8 cellular contexts compared by ENCODE assay signal in genomic region chr17:54899721-54900456, GRCh38. TPM values are rescaled to one million over a fixed set of nuclear protein-coding genes. Genes with fewer than 3 reads are reported as not detected.
DNase-seq lines count a peak whose midpoint lies in the region; ATAC-seq and TF ChIP-seq lines count a peak whose summit lies in the region.

No MANE protein-coding gene starts in this region.

- no peak overlapping the region for H3K4me3 Mint-ChIP-seq in WTC11

- CTCF ChIA-PET in WTC11 (lab: Charles Lee): interaction anchor here (0.5 to 1.9 kb wide), 5 partner anchors 9 to 1292 kb away, joined by 3 to 4 read pairs (median 3); no protein-coding TSS in a partner anchor

- TF ChIP-seq CTCF in WTC11 (IDR thresholded peaks at IDR 0.05) (no peak), kidney epithelial cell (IDR thresholded peaks at IDR 0.05; ENCODE audit: insufficient read depth, low read length, poor library complexity, severe bottlenecking) (no peak)

- peak overlapping the region; percentile 56 for H3K4me3 ChIP-seq in kidney epithelial cell (ENCODE audit: low read depth, low read length)
- peak overlapping the region; percentile 0 to 75 for H3K4me3 ChIP-seq in aorta (ENCODE audit: low read length in 2 of 2)

- intact Hi-C loops in aorta (cut with DNase I): no loop called here
- intact Hi-C loops in posterior vena cava (cut with DNase I): no loop called here

- H3K36me3 Mint-ChIP-seq in WTC11: peaks cover 12% of the 10 kb centered on the region

- H3K4me1 ChIP-seq in aorta (ENCODE audit: control insufficient read depth in 1 of 2, insufficient read depth in 2 of 2, low read length in 2 of 2): no peaks in the 10 kb centered on the region

- no peak overlapping the region for H3K27ac ChIP-seq in aorta (ENCODE audit: low read depth in 1 of 2, low read length in 2 of 2)

- H3K27me3 ChIP-seq in kidney epithelial cell (ENCODE audit: control insufficient read depth, insufficient read depth, low read length) (no peaks in the 10 kb centered on the region), aorta (ENCODE audit: control insufficient read depth in 1 of 2, insufficient read depth in 2 of 2, low read length in 1 of 2) (no peaks in the 10 kb centered on the region)

- POLR2A ChIA-PET in WTC11 (lab: Charles Lee): interaction anchor here (0.5 kb wide), 1 partner anchor 349 kb away, joined by 3 read pairs; no protein-coding TSS in a partner anchor

- H3K27ac Mint-ChIP-seq in WTC11: peak overlapping the region; percentile 95

- no peaks in the 10 kb centered on the region for H3K27me3 Mint-ChIP-seq in WTC11 (ENCODE audit: low read depth)

- DNase-seq in ELR (ENCODE audit: low read depth): peak; percentile 33
- DNase-seq in HuH-7 (ENCODE audit: low spot score): peak; percentile 16
- DNase-seq in WTC11 (ENCODE audit: low spot score): peak; percentile 33
- no peak for DNase-seq in kidney epithelial cell (ENCODE audit: low read depth)
- DNase-seq in aorta: no peak
- DNase-seq in posterior vena cava (ENCODE audit: low spot score): no peak

- 0 out of 2 replicates have a peak, but pooled peaks cover 5% of the 10 kb centered on the region for H3K9me3 Mint-ChIP-seq in WTC11

- peaks cover 21% of the 10 kb centered on the region for H3K4me1 Mint-ChIP-seq in WTC11

- ATAC-seq in WTC11 (peak; percentile 32), aorta (ENCODE audit: low FRiP score) (no peak), HG02798 (IDR thresholded peaks at IDR 0.05; ENCODE audit: poor library complexity, unreplicated experiment) (no peak), HG02623 (IDR thresholded peaks at IDR 0.05; ENCODE audit: unreplicated experiment) (no peak)

- H3K9me3 ChIP-seq in aorta (ENCODE audit: control insufficient read depth, low read length): no peaks in the 10 kb centered on the region

- WGBS in aorta, 2 donors: 15 to 17% methylated on average over 18 of the region's 18 CpGs

- no peaks in the 10 kb centered on the region for H3K36me3 ChIP-seq in kidney epithelial cell (ENCODE audit: control insufficient read depth, insufficient read depth, low read length)
- no peaks in the 10 kb centered on the region for H3K36me3 ChIP-seq in aorta (ENCODE audit: control insufficient read depth in 1 of 2, insufficient read depth in 2 of 2, low read length in 1 of 2)

TF ChIP-seq in WTC11, 78 proteins besides CTCF, POLR2A, EP300 and RAD21:
- TF ChIP-seq GTF2I (CRISPR knock-in tag; conservative IDR thresholded peaks at IDR 0.05) (no peak), ETV6 (CRISPR knock-in tag; IDR thresholded peaks at IDR 0.05) (no peak), ZNF423 (CRISPR knock-in tag; IDR thresholded peaks at IDR 0.05) (peak; percentile 36; the same call in 1 of the 2 replicates)

RNA-seq across cellular contexts. Expression of gene TOM1L1, which starts 0.8 kb away (rescaled TPM):
- total RNA-seq in WTC11 (2021): 52.8 to 58.5 TPM (median 57.0 TPM) in 3 replicates
- 70.7 and 76.0 TPM in 2 replicates for total RNA-seq in kidney epithelial cell
- 10 to 100 TPM; 23.2 to 38.2 TPM for total RNA-seq in aorta
- polyA plus RNA-seq in aorta: 10 to 100 TPM; 32.0 to 47.5 TPM
- 1 to 10 TPM; 4.2 to 4.7 TPM for total RNA-seq in posterior vena cava

Comparison
In these comparisons a context has a peak if more than half of its experiments do, and no peak if none do; other contexts are left out.
1. DNase-seq: peak in ELR (single experiment), HuH-7 (single experiment) and WTC11 (single experiment); none in kidney epithelial cell (single experiment), aorta (0 of 2) and posterior vena cava (single experiment).